Comparison of ENCODE assay signal across 27 cellular contexts in the genomic region with DNA sequence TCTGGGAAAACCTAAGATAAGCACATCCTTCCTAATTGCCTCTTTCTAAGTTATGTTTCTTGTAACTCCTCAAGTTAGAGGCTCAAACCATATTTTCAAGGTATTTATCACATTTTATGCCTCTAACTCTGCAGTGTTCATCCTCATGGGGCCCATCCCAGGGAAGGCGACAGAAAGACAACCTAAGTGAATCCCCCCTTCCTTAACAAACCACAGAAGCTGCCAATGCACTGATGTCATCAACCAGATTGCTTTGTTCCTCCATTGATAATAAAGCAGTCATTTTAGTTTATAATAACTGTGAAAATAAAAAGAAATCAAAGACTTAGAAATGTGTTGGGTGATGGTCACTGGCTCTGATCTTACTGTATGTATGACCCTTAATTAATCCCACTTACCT.
DNase-seq lines count a peak whose midpoint lies in the region; ATAC-seq and TF ChIP-seq lines count a peak whose summit lies in the region.
"Had no signal": no experiment of that assay in that cellular context is flagged by ENCODE, and none has a peak within 500 bp of the region (broad histone marks: within the 10 kb centered on the region; RNA-seq: fewer than 3 reads in every experiment).

No MANE protein-coding gene starts in this region.

- dilution Hi-C loops in IMR-90 (cut with HindIII; ENCODE audit: low sequenced_read_pairs, unreplicated experiment): no loop called here

- peaks cover 6% of the 10 kb centered on the region; the same call in 1 of the 2 replicates for H3K9me1 ChIP-seq in IMR-90 (ENCODE audit: insufficient read depth, low read length)

- H2AK9ac ChIP-seq in IMR-90 (replicated peaks; ENCODE audit: low read depth, low read length, poor library complexity): no peak overlapping the region

- no peak overlapping the region for H2AK5ac ChIP-seq in IMR-90 (ENCODE audit: low read depth, low read length)

- no peak overlapping the region for H3K56ac ChIP-seq in IMR-90 (ENCODE audit: extremely low read depth, insufficient read depth, low read length)

- H3K4me2 ChIP-seq in IMR-90 (ENCODE audit: low read depth, low read length): no peak overlapping the region

- H2AFZ ChIP-seq in IMR-90 (replicated peaks; ENCODE audit: low read length, poor library complexity): no peak overlapping the region

- no peak overlapping the region for H3K9ac ChIP-seq in IMR-90 (ENCODE audit: low read depth, low read length)

- ATAC-seq in IMR-90 (ENCODE audit: low read depth): no peak
- no peak for ATAC-seq in left colon
- ATAC-seq: activated T-cell treated with anti-CD3 and anti-CD28 coated beads, Interleukin-2, amount 50 U/mL, for 4 hours; HepG2; natural killer cell treated with Interleukin-12 subunit alpha and Interleukin-12 subunit beta and Interleukin-15 and Interleukin-18, amount 100 ng/mL, for 72 hours; pancreas; SK-N-SH treated with all-trans-retinoic acid at 6 μM for 48 hours; stimulated activated memory B cell treated with anti-CD40 and anti-IgM and Interleukin-4, amounts not matched to agents 10 μg/mL and 1 μg/mL and 100 μg/mL, for 72 hours had no signal

- peaks cover 27% of the 10 kb centered on the region for H3K4me1 Mint-ChIP-seq in mesothelial cell of epicardium
- H3K4me1 Mint-ChIP-seq: memory B cell; stimulated activated memory B cell treated with anti-CD40 and anti-IgM and Interleukin-4, amounts not matched to agents 10 μg/mL and 1 μg/mL and 100 μg/mL, for 72 hours had no signal

- H4K8ac ChIP-seq in IMR-90 (ENCODE audit: low read depth in 2 of 2, low read length in 2 of 2): 0 out of 4 replicates have a peak overlapping the region, but pooled peaks of 1 of the 2 experiments have one; percentile 9

- no peak overlapping the region for H2BK5ac ChIP-seq in IMR-90 (ENCODE audit: low read depth, low read length, poor library complexity, severe bottlenecking)

- in situ Hi-C loops in IMR-90 (cut with MboI; ENCODE audit: low sequenced_read_pairs): no loop called here
- in situ Hi-C loops in ACHN (cut with HindIII; ENCODE audit: low pct_ligation_motif_present, low pct_unique_long_range_greater_than_20kb, low sequenced_read_pairs): no loop called here

- H3K4me1 ChIP-seq in IMR-90 (ENCODE audit: control insufficient read depth, insufficient read depth, low read length): peaks cover 13% of the 10 kb centered on the region; the same call in 1 of the 2 replicates
- H3K4me1 ChIP-seq: pancreas, right atrium auricular region had no signal

- H2BK20ac ChIP-seq in IMR-90 (ENCODE audit: low read depth, low read length): 0 out of 2 replicates have a peak overlapping the region, but pooled peaks have one; percentile 54

- CTCF ChIA-PET in IMR-90 (lab: Yijun Ruan, JAX): no interaction called here

- no peak overlapping the region; the same call in 1 of the 2 replicates for H4K5ac ChIP-seq in IMR-90 (ENCODE audit: low read depth, low read length)

- TF ChIP-seq CTCF in IMR-90 (conservative IDR thresholded peaks at IDR 0.05; ENCODE audit: low read depth, low read length) (no peak), mesothelial cell of epicardium (IDR thresholded peaks at IDR 0.05; ENCODE audit: unreplicated experiment) (no peak)

- no peaks in the 10 kb centered on the region for H3K9me3 ChIP-seq in IMR-90 (ENCODE audit: control insufficient read depth, insufficient read depth, low read length)
- H3K9me3 ChIP-seq: pancreas, right atrium auricular region had no signal

- no peak overlapping the region for H3K18ac ChIP-seq in IMR-90 (ENCODE audit: low read depth, low read length)

- WGBS in IMR-90 (ENCODE audit: extremely low coverage in 2 of 2, insufficient read length in 1 of 2), 2 experiments: no CpG with 5 or more reads among the region's 1 CpG

- peak overlapping the region; percentile 1; the same call in 1 of the 2 replicates for H2BK120ac ChIP-seq in IMR-90 (ENCODE audit: low read depth, low read length)

- no peaks in the 10 kb centered on the region for H3K79me1 ChIP-seq in IMR-90 (ENCODE audit: low read depth in 1 of 2, low read length in 2 of 2)

- peak overlapping the region; percentile 73 for H3K27ac Mint-ChIP-seq in mesothelial cell of epicardium
- H3K27ac Mint-ChIP-seq: CD4-positive, alpha-beta T cell; memory B cell; natural killer cell treated with Interleukin-12 subunit alpha and Interleukin-12 subunit beta and Interleukin-15 and Interleukin-18, amount 100 ng/mL, for 72 hours; stimulated activated memory B cell treated with anti-CD40 and anti-IgM and Interleukin-4, amounts not matched to agents 10 μg/mL and 1 μg/mL and 100 μg/mL, for 72 hours had no signal

- no peak overlapping the region for H3K23ac ChIP-seq in IMR-90 (ENCODE audit: low read depth, low read length)

- H4K20me1 ChIP-seq in IMR-90 (ENCODE audit: insufficient read depth, low read length): no peaks in the 10 kb centered on the region

- H3K27ac ChIP-seq in IMR-90 (ENCODE audit: insufficient read depth, low read length) (no peak overlapping the region), epithelial cell of prostate (peak overlapping the region; percentile 59)
- H3K27ac ChIP-seq: HL-60, pancreas, right atrium auricular region, VCaP had no signal

- DNase-seq in IMR-90 (peak; percentile 40), epithelial cell of prostate (ENCODE audit: low read depth, low spot score) (no peak), mesothelial cell of epicardium (ENCODE audit: low spot score in 2 of 2, unreplicated experiment in 2 of 2) (no peak), amniotic stem cell (lab: John Stamatoyannopoulos, UW) (no peak), ACHN (no peak), left colon (no peak), DMS53 treated with DMSO at 0.1 percent for 48 hours (lab: John Stamatoyannopoulos, UW; ENCODE audit: unreplicated experiment) (no peak)
- DNase-seq: activated CD4-positive, alpha-beta T cell treated with anti-CD3 and anti-CD28 coated beads for 48 hours; activated naive CD4-positive, alpha-beta T cell treated with Interleukin-2 at 50 U/mL for 16 hours; activated T-cell treated with anti-CD3 and anti-CD28 coated beads, Interleukin-2, amount 50 U/mL, for 4 hours; CD4-positive, alpha-beta T cell; GF-D8; GOT3; NCI-H1048; NCI-H1930; NCI-H2227 treated with DMSO at 0.1 percent for 48 hours; NCI-H774; stimulated activated CD4-positive, alpha-beta T cell treated with anti-CD3 and anti-CD28 coated beads, Interleukin-4, amount 100 ng/mL, for 1 hour had no signal

- POLR2A ChIA-PET in IMR-90 (lab: Charles Lee; ENCODE audit: unreplicated experiment): no interaction called here

- no peak for TF ChIP-seq RAD21 in IMR-90 (IDR thresholded peaks at IDR 0.05; ENCODE audit: low read length)

- BruUV-seq in IMR-90 (replicated peaks; lab: Mats Ljungman, UMichigan): no TSS peak

- no peaks in the 10 kb centered on the region for H3K27me3 Mint-ChIP-seq in mesothelial cell of epicardium (ENCODE audit: low read depth)
- H3K27me3 Mint-ChIP-seq: stimulated activated memory B cell treated with anti-CD40 and anti-IgM and Interleukin-4, amounts not matched to agents 10 μg/mL and 1 μg/mL and 100 μg/mL, for 72 hours had no signal

- H3K36me3 ChIP-seq in IMR-90 (ENCODE audit: control insufficient read depth, insufficient read depth, low read length): no peaks in the 10 kb centered on the region
- H3K36me3 ChIP-seq: pancreas, right atrium auricular region had no signal

- no peaks in the 10 kb centered on the region for H3K36me3 Mint-ChIP-seq in mesothelial cell of epicardium
- H3K36me3 Mint-ChIP-seq: memory B cell; stimulated activated memory B cell treated with anti-CD40 and anti-IgM and Interleukin-4, amounts not matched to agents 10 μg/mL and 1 μg/mL and 100 μg/mL, for 72 hours had no signal

- intact Hi-C loops in IMR-90 (cut with micrococcal nuclease): loop anchor here (10.0 kb wide), 1 partner anchor 125 kb away; no protein-coding TSS in a partner anchor
- intact Hi-C loops in left colon (cut with DNase I, micrococcal nuclease): no loop called here

- no peaks in the 10 kb centered on the region for H3K27me3 ChIP-seq in IMR-90 (ENCODE audit: control insufficient read depth, insufficient read depth, low read length)
- H3K27me3 ChIP-seq: pancreas, right atrium auricular region had no signal

- H4K91ac ChIP-seq in IMR-90 (ENCODE audit: insufficient read depth, low read depth, low read length): no peak overlapping the region

- H3K9me3 Mint-ChIP-seq in mesothelial cell of epicardium: peaks cover 5% of the 10 kb centered on the region
- H3K9me3 Mint-ChIP-seq: activated T-cell treated with anti-CD3 and anti-CD28 coated beads, Interleukin-2, amount 50 U/mL, for 4 hours; CD4-positive, alpha-beta T cell; stimulated activated memory B cell treated with anti-CD40 and anti-IgM and Interleukin-4, amounts not matched to agents 10 μg/mL and 1 μg/mL and 100 μg/mL, for 72 hours had no signal

- H3K4ac ChIP-seq in IMR-90 (ENCODE audit: low read depth, low read length): no peak overlapping the region

- H3K4me3 ChIP-seq in IMR-90 (ENCODE audit: insufficient read depth, low read depth, low read length): no peak overlapping the region
- H3K4me3 ChIP-seq: pancreas, right atrium auricular region had no signal

- peak overlapping the region; percentile 88; the same call in 2 of the 3 replicates for H2BK15ac ChIP-seq in IMR-90 (ENCODE audit: low read depth, low read length)

- no peak overlapping the region for H3K4me3 Mint-ChIP-seq in mesothelial cell of epicardium
- H3K4me3 Mint-ChIP-seq: activated T-cell treated with anti-CD3 and anti-CD28 coated beads, Interleukin-2, amount 50 U/mL, for 4 hours; CD4-positive, alpha-beta T cell; memory B cell; natural killer cell treated with Interleukin-12 subunit alpha and Interleukin-12 subunit beta and Interleukin-15 and Interleukin-18, amount 100 ng/mL, for 72 hours; stimulated activated memory B cell treated with anti-CD40 and anti-IgM and Interleukin-4, amounts not matched to agents 10 μg/mL and 1 μg/mL and 100 μg/mL, for 72 hours had no signal

- TF ChIP-seq POLR2A in IMR-90 (IDR thresholded peaks at IDR 0.05; ENCODE audit: low read depth, low read length): no peak

- H3K14ac ChIP-seq in IMR-90 (replicated peaks; ENCODE audit: low read depth, low read length): 0 out of 2 replicates have a peak overlapping the region, but pooled peaks have one; percentile 12

TF ChIP-seq in IMR-90, 13 proteins besides CTCF, POLR2A, EP300 and RAD21 (continues in another document):
- TF ChIP-seq CHD1 (IDR thresholded peaks at IDR 0.05; ENCODE audit: low read depth, low read length) (no peak), BHLHE40 (IDR thresholded peaks at IDR 0.05; ENCODE audit: low read depth, low read length) (no peak), MAFK (IDR thresholded peaks at IDR 0.05; ENCODE audit: low read depth, low read length) (no peak), SMC3 (IDR thresholded peaks at IDR 0.05; ENCODE audit: low read depth, low read length) (no peak)
- TF ChIP-seq, protein P1, sequence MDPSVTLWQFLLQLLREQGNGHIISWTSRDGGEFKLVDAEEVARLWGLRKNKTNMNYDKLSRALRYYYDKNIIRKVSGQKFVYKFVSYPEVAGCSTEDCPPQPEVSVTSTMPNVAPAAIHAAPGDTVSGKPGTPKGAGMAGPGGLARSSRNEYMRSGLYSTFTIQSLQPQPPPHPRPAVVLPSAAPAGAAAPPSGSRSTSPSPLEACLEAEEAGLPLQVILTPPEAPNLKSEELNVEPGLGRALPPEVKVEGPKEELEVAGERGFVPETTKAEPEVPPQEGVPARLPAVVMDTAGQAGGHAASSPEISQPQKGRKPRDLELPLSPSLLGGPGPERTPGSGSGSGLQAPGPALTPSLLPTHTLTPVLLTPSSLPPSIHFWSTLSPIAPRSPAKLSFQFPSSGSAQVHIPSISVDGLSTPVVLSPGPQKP (IDR thresholded peaks at IDR 0.05; ENCODE audit: borderline replicate concordance, low read depth, low read length): no peak
